In the genomic region with DNA sequence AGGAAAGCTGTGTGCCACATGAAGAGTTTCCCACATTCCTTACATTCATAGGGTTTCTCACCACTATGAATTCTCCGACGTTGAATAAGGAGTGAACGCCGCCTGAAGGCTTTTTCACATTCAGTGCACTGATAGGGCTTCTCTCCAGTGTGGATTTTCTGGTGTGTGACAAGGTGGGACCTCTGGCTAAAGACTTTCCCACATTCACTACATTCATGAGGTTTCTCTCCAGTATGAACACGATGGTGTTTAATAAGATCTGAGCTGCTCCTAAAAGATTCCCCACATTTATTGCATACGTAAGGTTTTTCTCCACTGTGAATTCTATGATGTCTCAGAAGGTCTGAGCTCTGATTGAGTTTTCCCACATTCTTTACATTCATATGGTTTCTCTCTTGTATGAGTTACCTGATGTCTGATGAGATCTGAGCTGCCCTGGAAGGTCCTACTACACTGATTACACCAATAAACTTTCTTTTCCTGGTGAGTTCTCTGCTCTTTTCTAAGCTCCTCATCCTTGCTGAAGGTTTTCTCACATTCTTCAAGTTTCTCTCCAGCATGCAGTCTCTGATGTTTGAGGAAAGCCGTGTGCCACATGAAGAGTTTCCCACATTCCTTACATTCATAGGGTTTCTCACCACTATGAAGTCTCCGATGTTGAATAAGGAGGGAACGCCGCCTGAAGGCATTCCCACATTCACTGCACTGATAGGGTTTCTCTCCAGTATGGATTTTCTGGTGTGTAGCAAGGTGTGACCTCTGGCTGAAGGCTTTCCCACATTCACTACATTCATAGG, we compare ENCODE assay signal across 21 cellular contexts. TPM values are rescaled to one million over a fixed set of nuclear protein-coding genes. Genes with fewer than 3 reads are reported as not detected.
A peak's percentile ranks its signal among the peaks of the same experiment; 100 is the strongest.
DNase-seq lines count a peak whose midpoint lies in the region; ATAC-seq, FAIRE-seq and TF ChIP-seq lines count a peak whose summit lies in the region.
"Had no signal": no experiment of that assay in that cellular context is flagged by ENCODE, and none has a peak within 500 bp of the region (broad histone marks: within the 10 kb centered on the region; RNA-seq: fewer than 3 reads in every experiment).

No MANE protein-coding gene starts in this region.

- SMC1A ChIA-PET in GM12878 (lab: Charles Lee; ENCODE audit: uncharacterized antibody, unreplicated experiment): interaction anchor here (1.7 kb wide), 1 partner anchor 21 kb away, joined by 3 read pairs; no protein-coding TSS in a partner anchor

- H3K36me3 ChIP-seq in HEK293 (ENCODE audit: control insufficient read depth in 2 of 2, insufficient read depth in 1 of 2, low read length in 2 of 2) (peaks cover 8 to 11% of the 10 kb centered on the region in 2 experiments), GM12878 (ENCODE audit: control insufficient read depth in 2 of 2, insufficient read depth in 2 of 2, low read length in 1 of 2) (no peaks in the 10 kb centered on the region), muscle layer of colon (ENCODE audit: insufficient read depth, low read length) (no peaks in the 10 kb centered on the region), vagina (peaks cover 0 to 43% of the 10 kb centered on the region in 2 donors), WERI-Rb-1 (peaks cover 19% of the 10 kb centered on the region)
- H3K36me3 ChIP-seq: colonic mucosa had no signal

- H2AFZ ChIP-seq in GM12878 (ENCODE audit: control insufficient read depth, low read depth, low read length): no peak overlapping the region

- POLR2A ChIA-PET in A549 (lab: Yijun Ruan, JAX) (interaction anchor here (1.4 kb wide), 1 partner anchor 10 kb away, joined by 5 read pairs; a partner anchor contains a TSS), HEK293 (lab: Yijun Ruan, JAX) (interaction anchor here (2.5 kb wide), 1 partner anchor 10 kb away, joined by 13 read pairs; a partner anchor contains a TSS), GM12878 (lab: Charles Lee) (interaction anchor here (0.6 kb wide), 1 partner anchor 227 kb away, joined by 3 read pairs; no protein-coding TSS in a partner anchor)

- in situ Hi-C loops in GM12878 (cut with MboI): loop anchor here (5.0 kb wide), 1 partner anchor 94 kb away; no protein-coding TSS in a partner anchor

- RAD21 ChIA-PET in GM12878 (lab: Charles Lee; ENCODE audit: unreplicated experiment): no interaction called here

- TF ChIP-seq POLR2A in A549 (IDR thresholded peaks at IDR 0.05; ENCODE audit: low read length): no peak
- no peak for TF ChIP-seq POLR2A in GM12878 (IDR thresholded peaks at IDR 0.05; ENCODE audit: low read depth, low read length)
- TF ChIP-seq POLR2A in vagina (IDR thresholded peaks at IDR 0.05): no peak

- ATAC-seq in A549 (no peak), GM12878 (no peak)
- ATAC-seq: foreskin keratinocyte, WTC11 had no signal

- no peaks in the 10 kb centered on the region for H3K27me3 ChIP-seq in GM12878 (replicated peaks in 1 of 2; ENCODE audit: control insufficient read depth in 2 of 2, insufficient read depth in 2 of 2, low read length in 1 of 2)
- H3K27me3 ChIP-seq in muscle layer of colon (ENCODE audit: control insufficient read depth in 1 of 2, insufficient read depth in 2 of 2, low read length in 2 of 2): no peaks in the 10 kb centered on the region
- no peaks in the 10 kb centered on the region for H3K27me3 ChIP-seq in vagina
- no peaks in the 10 kb centered on the region for H3K27me3 ChIP-seq in WERI-Rb-1 (ENCODE audit: insufficient read depth, low read depth, severe bottlenecking)
- H3K27me3 ChIP-seq: brain microvascular endothelial cell, colonic mucosa, foreskin keratinocyte, Peyer's patch had no signal

- H3K4me1 ChIP-seq in A549: no peaks in the 10 kb centered on the region
- H3K4me1 ChIP-seq in HEK293 (ENCODE audit: control insufficient read depth, insufficient read depth, low read length): no peaks in the 10 kb centered on the region
- H3K4me1 ChIP-seq in GM12878 (ENCODE audit: control insufficient read depth, insufficient read depth, low read length): no peaks in the 10 kb centered on the region
- no peaks in the 10 kb centered on the region for H3K4me1 ChIP-seq in muscle layer of colon (ENCODE audit: insufficient read depth, low read length)
- H3K4me1 ChIP-seq in vagina: no peaks in the 10 kb centered on the region
- H3K4me1 ChIP-seq: colonic mucosa, foreskin keratinocyte, Peyer's patch had no signal

- H3K4me2 ChIP-seq in A549 (no peak overlapping the region), GM12878 (ENCODE audit: control insufficient read depth, insufficient read depth) (no peak overlapping the region)

- DNase-seq in A549 (ENCODE audit: low read depth in 1 of 2, low spot score in 1 of 2): no peak
- no peak for DNase-seq in GM12878 (ENCODE audit: low read depth, low spot score)
- DNase-seq in effector CD8-positive, alpha-beta T cell (lab: John Stamatoyannopoulos, UW): no peak
- no peak for DNase-seq in vagina (ENCODE audit: extremely low spot score in 2 of 2)
- no peak for DNase-seq in Ammon's horn (ENCODE audit: low spot score)
- DNase-seq in WERI-Rb-1: no peak
- DNase-seq: activated naive CD8-positive, alpha-beta T cell treated with anti-CD3 and anti-CD28 coated beads, Interleukin-2, amount 10 ng/mL, durations not matched to agents 7 days and 5 days; brain microvascular endothelial cell; colonic mucosa; foreskin keratinocyte; hypothalamus; midbrain; NCI-H2171 treated with DMSO at 0.1 percent for 48 hours; NCI-H748 treated with DMSO at 0.1 percent for 48 hours; Peyer's patch; retina; T-helper 2 cell had no signal

- H3K9me3 ChIP-seq in A549 (peaks cover 100% of the 10 kb centered on the region), HEK293 (ENCODE audit: control insufficient read depth, insufficient read depth, low read depth, low read length) (peaks cover 15% of the 10 kb centered on the region), GM12878 (replicated peaks; ENCODE audit: control insufficient read depth, insufficient read depth, low read length) (peaks cover 56% of the 10 kb centered on the region), muscle layer of colon (ENCODE audit: low read length) (peaks cover 50% of the 10 kb centered on the region), vagina (peaks cover 83% of the 10 kb centered on the region), WERI-Rb-1 (ENCODE audit: severe bottlenecking) (peaks cover 79% of the 10 kb centered on the region)

- no peak for TF ChIP-seq RAD21 in A549 (conservative IDR thresholded peaks at IDR 0.05 in 1 of 2, IDR thresholded peaks at IDR 0.05 in 1 of 2)
- no peak for TF ChIP-seq RAD21 in GM12878 (IDR thresholded peaks at IDR 0.05; ENCODE audit: insufficient read depth, low read depth, low read length)

- no peak for TF ChIP-seq CTCF in A549 (IDR thresholded peaks at IDR 0.05)
- no peak for TF ChIP-seq CTCF in HEK293 (tag by site-specific recombination; IDR thresholded peaks at IDR 0.05)
- no peak for TF ChIP-seq CTCF in GM12878 (IDR thresholded peaks at IDR 0.05 in 2 of 3, conservative IDR thresholded peaks at IDR 0.05 in 1 of 3; ENCODE audit: control insufficient read depth in 2 of 3, extremely low read depth in 1 of 3, insufficient read depth in 1 of 3, low read depth in 3 of 3, low read length in 3 of 3)
- TF ChIP-seq CTCF in vagina (IDR thresholded peaks at IDR 0.05): no peak
- TF ChIP-seq CTCF in WERI-Rb-1 (IDR thresholded peaks at IDR 0.05; ENCODE audit: low read depth, low read length): no peak

- CTCF ChIA-PET in A549 (lab: Yijun Ruan, JAX) (interaction anchor here (1.2 to 3.4 kb wide), 2 partner anchors 10 to 15 kb away, joined by 3 to 20 read pairs; a partner anchor contains a TSS), HEK293 (lab: Yijun Ruan, JAX) (interaction anchor here (1.3 kb wide), 1 partner anchor 10 kb away, joined by 3 read pairs; no protein-coding TSS in a partner anchor), GM12878 (lab: Yijun Ruan, JAX) (interaction anchor here (0.8 to 1.2 kb wide), 2 partner anchors 10 to 272 kb away, joined by 3 to 4 read pairs; a partner anchor contains a TSS)

- no peaks in the 10 kb centered on the region for H3K79me2 ChIP-seq in GM12878 (ENCODE audit: control insufficient read depth, insufficient read depth, low read length)

- H3K27ac ChIP-seq in A549 (no peak overlapping the region), HEK293 (ENCODE audit: extremely low read depth, low read depth, low read length) (no peak overlapping the region), GM12878 (ENCODE audit: control insufficient read depth, insufficient read depth) (no peak overlapping the region), muscle layer of colon (ENCODE audit: low read depth, low read length) (no peak overlapping the region), vagina (no peak overlapping the region), WERI-Rb-1 (no peak overlapping the region)
- H3K27ac ChIP-seq: brain microvascular endothelial cell, colonic mucosa, foreskin keratinocyte, Peyer's patch had no signal

- FAIRE-seq in A549 (lab: Jason Lieb, UNC): no peak
- no peak for FAIRE-seq in GM12878 (lab: Jason Lieb, UNC)

- no peak overlapping the region for H3K4me3 ChIP-seq in A549
- H3K4me3 ChIP-seq in HEK293 (ENCODE audit: low read depth, low read length): no peak overlapping the region
- no peak overlapping the region for H3K4me3 ChIP-seq in GM12878
- H3K4me3 ChIP-seq in muscle layer of colon (ENCODE audit: low read depth in 1 of 2, low read length in 2 of 2): peak overlapping the region; percentile 23 to 24
- H3K4me3 ChIP-seq in vagina: no peak overlapping the region
- no peak overlapping the region for H3K4me3 ChIP-seq in WERI-Rb-1 (ENCODE audit: low read depth, low read length)
- H3K4me3 ChIP-seq: colonic mucosa, Peyer's patch had no signal

- WGBS in A549 (ENCODE audit: missing lambda C conversion rate): 76% methylated on average over 10 of the region's 10 CpGs
- 98% methylated on average over 10 of the region's 10 CpGs for WGBS in GM12878 (ENCODE audit: insufficient coverage, insufficient replicate concordance, low lambda C conversion rate, missing lambda C conversion rate)

- no TSS peak for BruUV-seq in GM12878 (replicated peaks; lab: Mats Ljungman, UMichigan)

- TF ChIP-seq EP300 in A549 (IDR thresholded peaks at IDR 0.05): no peak
- TF ChIP-seq EP300 in GM12878 (IDR thresholded peaks at IDR 0.05; ENCODE audit: borderline replicate concordance in 1 of 2, control insufficient read depth in 1 of 2, low read depth in 2 of 2, low read length in 2 of 2): no peak

- no peak overlapping the region for H3K9ac ChIP-seq in GM12878 (ENCODE audit: control insufficient read depth, insufficient read depth, low read length)
- no peak overlapping the region for H3K9ac ChIP-seq in muscle layer of colon (ENCODE audit: low read length)

- intact Hi-C loops in GM12878 (cut with micrococcal nuclease; ENCODE audit: unreplicated experiment) (no loop called here), vagina (cut with DNase I) (no loop called here)

- no peaks in the 10 kb centered on the region for H4K20me1 ChIP-seq in GM12878 (ENCODE audit: control insufficient read depth, insufficient read depth)

RNA-seq across cellular contexts. Expression of a gene that starts 10.0 kb away (rescaled TPM):
- polyA plus RNA-seq in A549 (2011; rRNA removed) (3.8 and 4.3 TPM in 2 replicates), A549 (2017; fragmentation: RNase III; extraction: RNeasy Plus Mini Kit Qiagen cat#74134 plus additional on column Dnase treatment) (2.2 to 2.7 TPM (median 2.3 TPM) in 3 replicates), GM12878 (2011; rRNA removed) (5.5 and 8.8 TPM in 2 replicates), GM12878 (2014; fragmentation: Illumina TruSeq; extraction: Trizol) (11.2 and 11.3 TPM in 2 replicates), GM12878 (2014; fragmentation: Nextera tagmentation; extraction: Ambion mirVana) (1 to 10 TPM in 1 of 2 experiments, under 1 TPM in 1; 0.98 to 1.7 TPM), GM12878 (2014; rRNA removed) (10.3 and 11.6 TPM in 2 replicates), GM12878 (2016; fragmentation: Nextera tagmentation; extraction: Ambion mirVana) (10 to 100 TPM; 10.9 to 12.1 TPM)
- polyA plus RNA-seq in A549 (2012; cell fraction: cytosol; rRNA removed): 1.1 and 1.6 TPM in 2 replicates
- polyA plus RNA-seq in A549 (2012; cell fraction: nucleus; rRNA removed): 2.3 and 2.5 TPM in 2 replicates
- 2.6 and 3.4 TPM in 2 replicates for polyA minus RNA-seq in A549 (2011; rRNA and poly(A)+ RNA removed)
- 63.6 and 63.9 TPM in 2 replicates for total RNA-seq in GM12878 (2013; cell fraction: nucleolus; rRNA removed)
- total RNA-seq in GM12878 (2014; rRNA removed) (12.5 and 13.8 TPM in 2 replicates), GM12878 (2014; rRNA removed; fragmentation: Illumina TruSeq; extraction: Trizol) (13.9 and 14.3 TPM in 2 replicates), GM12878 (2021) (10.1 and 12.1 TPM in 2 replicates), vagina (13.8 TPM)
- polyA plus RNA-seq in GM12878 (2011; ENCODE audit: low read depth): 1.4 TPM
- polyA plus RNA-seq in GM12878 (2011; cell fraction: cytosol; rRNA removed): 2.0 and 2.8 TPM in 2 replicates
- polyA plus RNA-seq in GM12878 (2011; cell fraction: nucleus; rRNA removed): 18.3 and 22.0 TPM in 2 replicates
- 2.3 and 3.7 TPM in 2 replicates for polyA plus RNA-seq in GM12878 (2012)
- polyA minus RNA-seq in GM12878 (2011; rRNA and poly(A)+ RNA removed): 5.5 and 5.6 TPM in 2 replicates
- polyA minus RNA-seq in GM12878 (2011; cell fraction: cytosol; rRNA and poly(A)+ RNA removed): 2.8 and 3.7 TPM in 2 replicates
- 11.0 and 16.8 TPM in 2 replicates for polyA minus RNA-seq in GM12878 (2011; cell fraction: nucleus; rRNA and poly(A)+ RNA removed)

RNA-seq across cellular contexts. Expression of a gene that starts 53.0 kb away (rescaled TPM):
- polyA plus RNA-seq in A549 (2011; rRNA removed) (not detected in 2 replicates), A549 (2017; fragmentation: RNase III; extraction: RNeasy Plus Mini Kit Qiagen cat#74134 plus additional on column Dnase treatment) (not detected in 3 replicates), GM12878 (2011; rRNA removed) (105 and 120 TPM in 2 replicates), GM12878 (2014; fragmentation: Illumina TruSeq; extraction: Trizol) (151 and 205 TPM in 2 replicates), GM12878 (2014; fragmentation: Nextera tagmentation; extraction: Ambion mirVana) (100 to 1,000 TPM; 109 TPM), GM12878 (2014; rRNA removed) (85.2 and 97.7 TPM in 2 replicates), GM12878 (2016; fragmentation: Nextera tagmentation; extraction: Ambion mirVana) (10 to 100 TPM; 56.7 to 62.4 TPM)
- not detected in 2 replicates for polyA plus RNA-seq in A549 (2012; cell fraction: cytosol; rRNA removed)
- polyA plus RNA-seq in A549 (2012; cell fraction: nucleus; rRNA removed): not detected in 2 replicates
- polyA minus RNA-seq in A549 (2011; rRNA and poly(A)+ RNA removed): not detected in 2 replicates
- 247 and 264 TPM in 2 replicates for total RNA-seq in GM12878 (2013; cell fraction: nucleolus; rRNA removed)
- total RNA-seq in GM12878 (2014; rRNA removed) (61.8 and 70.4 TPM in 2 replicates), GM12878 (2014; rRNA removed; fragmentation: Illumina TruSeq; extraction: Trizol) (70.3 and 74.9 TPM in 2 replicates), GM12878 (2021) (92.2 and 98.9 TPM in 2 replicates), vagina (2.2 TPM)
- 129 TPM for polyA plus RNA-seq in GM12878 (2011; ENCODE audit: low read depth)
- polyA plus RNA-seq in GM12878 (2011; cell fraction: cytosol; rRNA removed): 101 and 133 TPM in 2 replicates
- 50.6 and 52.5 TPM in 2 replicates for polyA plus RNA-seq in GM12878 (2011; cell fraction: nucleus; rRNA removed)
- polyA plus RNA-seq in GM12878 (2012): 97.2 and 135 TPM in 2 replicates
- 79.6 and 91.8 TPM in 2 replicates for polyA minus RNA-seq in GM12878 (2011; rRNA and poly(A)+ RNA removed)
- polyA minus RNA-seq in GM12878 (2011; cell fraction: cytosol; rRNA and poly(A)+ RNA removed): 26.2 and 40.3 TPM in 2 replicates
- 14.0 and 19.1 TPM in 2 replicates for polyA minus RNA-seq in GM12878 (2011; cell fraction: nucleus; rRNA and poly(A)+ RNA removed)
- total RNA-seq: foreskin keratinocyte, SK-MEL-5, WTC11 had no signal
- polyA plus RNA-seq: foreskin keratinocyte had no signal

Comparison
In these comparisons a context has a peak if more than half of its experiments do, and no peak if none do; other contexts are left out.
1. H3K4me3 ChIP-seq: peak in muscle layer of colon (2 of 2); none in A549 (single experiment), HEK293 (single experiment), GM12878 (single experiment), vagina (0 of 2) and WERI-Rb-1 (single experiment).
2. RNA of a gene that starts 53.0 kb away (total RNA-seq): 61.8 to 264 TPM in GM12878; 2.2 TPM in vagina (single experiment); every median in the first group is over 10 times any median in the second.